19 cellular contexts compared by ENCODE assay signal in the genomic region with DNA sequence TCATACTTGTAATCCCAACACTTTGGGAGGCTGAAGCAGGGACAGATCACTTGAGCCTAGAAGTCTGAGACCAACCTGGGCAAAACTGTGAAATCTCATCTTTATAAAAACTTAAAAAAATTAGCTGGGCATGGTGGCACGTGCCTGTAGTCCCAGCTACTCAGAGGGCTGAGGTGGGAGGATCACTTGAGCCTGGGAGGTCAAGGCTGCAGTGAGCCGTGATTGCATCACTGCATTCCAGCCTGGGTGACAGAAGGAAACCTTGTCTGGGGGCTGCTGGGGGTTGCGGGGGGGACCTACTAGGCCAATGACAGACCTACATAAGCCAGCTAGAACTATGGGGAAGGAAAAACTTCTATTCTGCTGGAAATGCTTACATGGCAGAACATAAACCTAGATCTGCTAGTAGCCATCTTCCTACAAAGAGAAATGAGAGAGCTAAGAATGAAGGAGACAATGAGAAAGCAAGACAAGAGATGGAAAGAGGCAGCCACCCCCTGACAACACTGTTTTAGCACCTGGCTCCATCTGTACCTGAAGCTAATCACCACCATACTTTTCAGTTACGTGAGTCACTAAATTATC.
"Had no signal": no experiment of that assay in that cellular context is flagged by ENCODE, and none has a peak within 500 bp of the region (broad histone marks: within the 10 kb centered on the region; RNA-seq: fewer than 3 reads in every experiment).

No MANE protein-coding gene starts in this region.

- H3K36me3 Mint-ChIP-seq: natural killer cell treated with Interleukin-12 subunit alpha and Interleukin-12 subunit beta and Interleukin-15 and Interleukin-18, amount 100 ng/mL, for 72 hours had no signal

- FAIRE-seq: endothelial cell of umbilical vein had no signal

- H3K27ac Mint-ChIP-seq: activated CD4-positive, alpha-beta memory T cell treated with anti-CD3 and anti-CD28 coated beads for 36 hours; activated naive CD4-positive, alpha-beta T cell treated with anti-CD3 and anti-CD28 coated beads, Interleukin-2, amount 50 U/mL, for 72 hours; activated T-helper 1 cell treated with anti-CD3 and anti-CD28 coated beads, Interleukin-12 subunit alpha, Interleukin-12 subunit beta, Interleukin-2, Interleukin-4 antibody, amounts not matched to agents 30 ng/mL and 10 ng/mL and 1 ng/mL, durations not matched to agents 14 hours and 24 hours and 36 hours; dendritic cell treated with granulocyte-macrophage colony-stimulating factor and Interleukin-4, amounts not matched to agents 40 ng/mL and 50 ng/mL, for 4 days; natural killer cell treated with Interleukin-12 subunit alpha and Interleukin-12 subunit beta and Interleukin-15 and Interleukin-18, amount 100 ng/mL, for 72 hours; stimulated activated naive CD8-positive, alpha-beta T cell treated with anti-CD3 and anti-CD28 coated beads, Interleukin-15, amount 100 ng/mL, for 72 hours; T-helper 1 cell treated with Interleukin-12 subunit alpha and Interleukin-12 subunit beta and Interleukin-4 antibody, amounts not matched to agents 30 μg/mL and 1 μg/mL, for 36 hours had no signal

- H3K4me3 Mint-ChIP-seq: activated CD4-positive, alpha-beta memory T cell treated with anti-CD3 and anti-CD28 coated beads for 36 hours; activated T-helper 1 cell treated with anti-CD3 and anti-CD28 coated beads, Interleukin-12 subunit alpha, Interleukin-12 subunit beta, Interleukin-2, Interleukin-4 antibody, amounts not matched to agents 30 ng/mL and 10 ng/mL and 1 ng/mL, durations not matched to agents 14 hours and 24 hours and 36 hours; dendritic cell treated with granulocyte-macrophage colony-stimulating factor and Interleukin-4, amounts not matched to agents 40 ng/mL and 50 ng/mL, for 4 days; natural killer cell treated with Interleukin-12 subunit alpha and Interleukin-12 subunit beta and Interleukin-15 and Interleukin-18, amount 100 ng/mL, for 72 hours; stimulated activated naive CD8-positive, alpha-beta T cell treated with anti-CD3 and anti-CD28 coated beads, Interleukin-15, amount 100 ng/mL, for 72 hours; T-helper 1 cell treated with Interleukin-12 subunit alpha and Interleukin-12 subunit beta and Interleukin-4 antibody, amounts not matched to agents 30 μg/mL and 1 μg/mL, for 36 hours had no signal

- ATAC-seq: activated naive CD4-positive, alpha-beta T cell treated with anti-CD3 and anti-CD28 coated beads, Interleukin-2, amount 50 U/mL, for 72 hours; left cardiac atrium; lower lobe of right lung; natural killer cell treated with Interleukin-12 subunit alpha and Interleukin-12 subunit beta and Interleukin-15 and Interleukin-18, amount 100 ng/mL, for 72 hours; stimulated activated naive CD8-positive, alpha-beta T cell treated with anti-CD3 and anti-CD28 coated beads, Interleukin-15, amount 100 ng/mL, for 72 hours had no signal

- H3K27me3 Mint-ChIP-seq: activated CD4-positive, alpha-beta memory T cell treated with anti-CD3 and anti-CD28 coated beads for 36 hours; dendritic cell treated with granulocyte-macrophage colony-stimulating factor and Interleukin-4, amounts not matched to agents 40 ng/mL and 50 ng/mL, for 4 days; natural killer cell treated with Interleukin-12 subunit alpha and Interleukin-12 subunit beta and Interleukin-15 and Interleukin-18, amount 100 ng/mL, for 72 hours; stimulated activated naive CD8-positive, alpha-beta T cell treated with anti-CD3 and anti-CD28 coated beads, Interleukin-15, amount 100 ng/mL, for 72 hours had no signal

- H3K27me3 ChIP-seq: esophagus squamous epithelium, vagina had no signal

- H3K9me3 Mint-ChIP-seq: activated CD4-positive, alpha-beta memory T cell treated with anti-CD3 and anti-CD28 coated beads for 36 hours; activated naive CD4-positive, alpha-beta T cell treated with anti-CD3 and anti-CD28 coated beads, Interleukin-2, amount 50 U/mL, for 72 hours; activated T-helper 1 cell treated with anti-CD3 and anti-CD28 coated beads, Interleukin-12 subunit alpha, Interleukin-12 subunit beta, Interleukin-2, Interleukin-4 antibody, amounts not matched to agents 30 ng/mL and 10 ng/mL and 1 ng/mL, durations not matched to agents 14 hours and 24 hours and 36 hours; dendritic cell treated with granulocyte-macrophage colony-stimulating factor and Interleukin-4, amounts not matched to agents 40 ng/mL and 50 ng/mL, for 4 days; natural killer cell treated with Interleukin-12 subunit alpha and Interleukin-12 subunit beta and Interleukin-15 and Interleukin-18, amount 100 ng/mL, for 72 hours; stimulated activated naive CD8-positive, alpha-beta T cell treated with anti-CD3 and anti-CD28 coated beads, Interleukin-15, amount 100 ng/mL, for 72 hours; T-helper 1 cell treated with Interleukin-12 subunit alpha and Interleukin-12 subunit beta and Interleukin-4 antibody, amounts not matched to agents 30 μg/mL and 1 μg/mL, for 36 hours had no signal

- H3K27ac ChIP-seq: lower lobe of right lung, vagina, VCaP had no signal

- H3K36me3 ChIP-seq: esophagus squamous epithelium, vagina had no signal

- H3K4me1 ChIP-seq: vagina had no signal

- H3K4me3 ChIP-seq: esophagus squamous epithelium, lower lobe of right lung, vagina had no signal

- DNase-seq: activated CD4-positive, alpha-beta memory T cell treated with anti-CD3 and anti-CD28 coated beads for 36 hours; activated CD4-positive, alpha-beta T cell treated with anti-CD3 and anti-CD28 coated beads for 1 hour; activated gamma-delta T cell treated with Interleukin-2 at 50 U/mL for 16 hours; activated T-cell treated with anti-CD3 and anti-CD28 coated beads for 4 hours; effector CD8-positive, alpha-beta T cell; esophagus squamous epithelium; left cardiac atrium; lower lobe of right lung; stimulated activated CD4-positive, alpha-beta T cell treated with anti-CD3 and anti-CD28 coated beads, Interleukin-12 subunit alpha, Interleukin-12 subunit beta, amount 100 ng/mL, for 4 hours; stimulated activated CD4-positive, alpha-beta T cell treated with anti-CD3 and anti-CD28 coated beads, Interleukin-1b, Interleukin-23, amount 100 ng/mL, for 48 hours; stimulated activated naive CD8-positive, alpha-beta T cell treated with anti-CD3 and anti-CD28 coated beads, Interleukin-15, amount 100 ng/mL, for 72 hours had no signal

- H3K9me3 ChIP-seq: esophagus squamous epithelium, lower lobe of right lung, vagina had no signal
